8 cellular contexts compared by ENCODE assay signal in the genomic region with DNA sequence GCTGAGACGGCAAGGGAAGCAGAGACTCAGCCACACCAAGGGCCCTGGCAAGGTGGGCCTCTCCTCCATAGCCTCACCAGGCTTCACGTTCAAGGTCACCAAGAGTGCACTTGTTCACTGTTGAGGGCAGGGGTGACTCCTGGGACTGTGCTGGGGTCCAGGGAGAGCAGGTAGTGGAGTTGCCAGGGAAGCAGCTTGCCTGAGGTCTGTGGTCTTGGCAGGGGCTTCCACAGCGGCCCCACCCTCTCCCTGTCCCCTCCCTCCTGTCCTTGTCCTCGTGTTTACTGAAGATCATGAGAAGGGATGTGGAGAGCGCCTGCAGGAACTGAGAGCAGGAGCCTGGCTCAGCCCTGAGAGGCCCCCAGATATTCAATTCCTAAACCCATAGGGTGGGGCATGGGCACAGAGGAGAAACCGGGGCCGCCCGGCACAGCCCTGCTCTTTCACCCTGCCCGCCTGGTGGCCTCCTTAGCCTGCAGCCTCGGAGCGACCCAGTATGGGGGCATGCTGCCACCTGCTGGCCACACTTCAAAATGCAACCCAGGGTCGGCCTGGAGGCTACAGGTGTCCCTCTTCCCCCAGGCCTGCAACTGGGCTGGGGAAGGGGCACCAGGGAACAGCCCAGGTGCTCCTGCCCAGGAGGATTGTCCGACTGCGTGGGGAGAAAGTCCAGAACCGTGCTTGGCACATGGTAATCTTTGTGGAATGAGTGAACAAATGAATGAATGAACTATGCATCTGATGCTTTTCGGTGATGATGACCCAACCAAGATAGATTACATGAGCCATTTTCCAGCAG. TPM values are rescaled to one million over a fixed set of nuclear protein-coding genes. Genes with fewer than 3 reads are reported as not detected.
DNase-seq lines count a peak whose midpoint lies in the region; TF ChIP-seq lines count a peak whose summit lies in the region.
"Not testable (repeated sequence)": the region's sequence is repeated elsewhere in the genome, so short reads cannot be mapped to it uniquely, and the experiment has no call there.

No MANE protein-coding gene starts in this region.

- TF ChIP-seq POLR2A in tibial nerve (IDR thresholded peaks at IDR 0.05), result not testable (repeated sequence)

- CTCF ChIA-PET in activated naive CD4-positive, alpha-beta T cell treated with anti-CD3 and anti-CD28 coated beads, Interleukin-2, amount 10 ng/mL, durations not matched to agents 7 days and 5 days (lab: Charles Lee), result interaction anchor here (1.0 to 3.0 kb wide), 12 partner anchors 11 to 540 kb away, joined by 3 to 21 read pairs (median 5); a partner anchor contains a TSS

- peak; percentile 88 for TF ChIP-seq CTCF in GM06990 (IDR thresholded peaks at IDR 0.05; ENCODE audit: insufficient read depth, low read length, poor library complexity, severe bottlenecking)
- TF ChIP-seq CTCF in HFF-Myc (IDR thresholded peaks at IDR 0.05; ENCODE audit: low read depth, low read length, missing control alignments), result peak; percentile 74
- TF ChIP-seq CTCF in glutamatergic neuron (IDR thresholded peaks at IDR 0.05; ENCODE audit: partially characterized antibody, unreplicated experiment), result peak; percentile 90
- peak; percentile 81 to 94 (median 90) for TF ChIP-seq CTCF in tibial nerve (IDR thresholded peaks at IDR 0.05)

- not testable (repeated sequence) for H3K27me3 ChIP-seq in GM06990 (replicated peaks; ENCODE audit: control insufficient read depth, insufficient read depth, low read length); tibial nerve

- not testable (repeated sequence) for H3K4me1 ChIP-seq in tibial nerve

- H3K36me3 Mint-ChIP-seq in activated naive CD4-positive, alpha-beta T cell treated with anti-CD3 and anti-CD28 coated beads, Interleukin-2, amount 10 ng/mL, durations not matched to agents 7 days and 5 days; glutamatergic neuron (ENCODE audit: unreplicated experiment): not testable (repeated sequence)

- not testable (repeated sequence) for H3K27ac Mint-ChIP-seq in activated naive CD4-positive, alpha-beta T cell treated with anti-CD3 and anti-CD28 coated beads, Interleukin-2, amount 10 ng/mL, durations not matched to agents 7 days and 5 days; glutamatergic neuron (ENCODE audit: unreplicated experiment)

- not testable (repeated sequence) for H3K4me3 Mint-ChIP-seq in activated naive CD4-positive, alpha-beta T cell treated with anti-CD3 and anti-CD28 coated beads, Interleukin-2, amount 10 ng/mL, durations not matched to agents 7 days and 5 days; glutamatergic neuron (ENCODE audit: unreplicated experiment)

- H3K27me3 Mint-ChIP-seq in activated naive CD4-positive, alpha-beta T cell treated with anti-CD3 and anti-CD28 coated beads, Interleukin-2, amount 10 ng/mL, durations not matched to agents 7 days and 5 days, result peaks cover 19% of the 10 kb centered on the region
- H3K27me3 Mint-ChIP-seq in glutamatergic neuron (ENCODE audit: unreplicated experiment), result peaks cover 16% of the 10 kb centered on the region

- H3K9me3 ChIP-seq in tibial nerve, result not testable (repeated sequence)

- H3K9me3 Mint-ChIP-seq in activated naive CD4-positive, alpha-beta T cell treated with anti-CD3 and anti-CD28 coated beads, Interleukin-2, amount 10 ng/mL, durations not matched to agents 7 days and 5 days; glutamatergic neuron (ENCODE audit: unreplicated experiment): not testable (repeated sequence)

- peak; percentile 65 for DNase-seq in GM06990 (ENCODE audit: extremely low read depth, insufficient read length)
- DNase-seq in HFF-Myc (ENCODE audit: extremely low read depth, low read depth), result peak; percentile 16
- DNase-seq in NCI-H1105 (lab: John Stamatoyannopoulos, UW), result peak; percentile 40
- DNase-seq in SW 1271 (lab: John Stamatoyannopoulos, UW), result peak; percentile 9 to 51
- peak; percentile 90 for DNase-seq in activated naive CD4-positive, alpha-beta T cell treated with anti-CD3 and anti-CD28 coated beads, Interleukin-2, amount 10 ng/mL, durations not matched to agents 7 days and 5 days
- DNase-seq in glutamatergic neuron, result peak; percentile 97
- DNase-seq in pons (ENCODE audit: low spot score), result peak; percentile 56
- DNase-seq in tibial nerve (ENCODE audit: low spot score in 2 of 2), result peak; percentile 64 to 88

- not testable (repeated sequence) for TF ChIP-seq EP300 in tibial nerve (IDR thresholded peaks at IDR 0.05)

- H3K27ac ChIP-seq in tibial nerve, result not testable (repeated sequence)

- 21 to 27% methylated on average over 10 to 15 of the region's 16 CpGs for WGBS in tibial nerve, 2 donors

- not testable (repeated sequence) for H3K4me1 Mint-ChIP-seq in activated naive CD4-positive, alpha-beta T cell treated with anti-CD3 and anti-CD28 coated beads, Interleukin-2, amount 10 ng/mL, durations not matched to agents 7 days and 5 days; glutamatergic neuron (ENCODE audit: low read depth, unreplicated experiment)

- H3K36me3 ChIP-seq in GM06990 (ENCODE audit: control insufficient read depth, insufficient read depth, low read length); tibial nerve: not testable (repeated sequence)

- not testable (repeated sequence) for H3K4me3 ChIP-seq in GM06990 (replicated peaks; ENCODE audit: low read depth, low read length); HFF-Myc (replicated peaks; ENCODE audit: low read depth, low read length); tibial nerve

RNA-seq across cellular contexts. Expression of a gene that starts 15.5 kb away (rescaled TPM):
- total RNA-seq in glutamatergic neuron (ENCODE audit: unreplicated experiment), result not detected
- not detected for total RNA-seq in tibial nerve

RNA-seq across cellular contexts. Expression of a gene that starts 33.8 kb away (rescaled TPM):
- 2.4 TPM for total RNA-seq in glutamatergic neuron (ENCODE audit: unreplicated experiment)
- not detected for total RNA-seq in tibial nerve

RNA-seq across cellular contexts. Expression of a gene that starts 47.2 kb away (rescaled TPM):
- 2.3 TPM for total RNA-seq in glutamatergic neuron (ENCODE audit: unreplicated experiment)
- total RNA-seq in tibial nerve, result 1 to 10 TPM in 3 of 4 donors, not detected in 1; 1.0 to 7.3 (median 1.8) TPM

Comparison
In these comparisons a context has a peak if more than half of its experiments do, and no peak if none do; other contexts are left out.
1. DNase-seq: peak in every context shown above with its lines; median percentile 97 in glutamatergic neuron; 90 in activated naive CD4-positive, alpha-beta T cell treated with anti-CD3 and anti-CD28 coated beads, Interleukin-2, amount 10 ng/mL, durations not matched to agents 7 days and 5 days; 76 in tibial nerve; 65 in GM06990; 56 in pons; 40 in NCI-H1105; 30 in SW 1271; 16 in HFF-Myc.